In the genomic region with DNA sequence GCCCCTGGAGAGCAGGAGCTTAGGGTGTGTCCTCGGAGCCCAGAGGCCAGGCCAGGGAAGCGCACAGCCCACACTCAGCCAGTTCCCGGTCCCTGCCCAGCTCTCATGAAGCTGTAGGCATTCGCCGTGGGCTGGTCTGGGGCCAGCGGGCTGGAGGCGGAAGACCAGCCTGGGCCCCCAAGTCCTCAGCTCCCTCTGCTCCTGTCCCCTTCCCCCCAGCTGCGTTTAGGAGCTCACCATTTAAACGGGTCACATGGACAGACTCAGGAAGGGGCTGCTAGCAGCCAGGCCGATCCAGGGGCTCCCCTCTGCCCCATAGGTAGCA, we compare ENCODE assay signal across 19 cellular contexts. TPM values are rescaled to one million over a fixed set of nuclear protein-coding genes. Genes with fewer than 3 reads are reported as not detected.
DNase-seq lines count a peak whose midpoint lies in the region; ATAC-seq and TF ChIP-seq lines count a peak whose summit lies in the region.
"Had no signal": no experiment of that assay in that cellular context is flagged by ENCODE, and none has a peak within 500 bp of the region (broad histone marks: within the 10 kb centered on the region; RNA-seq: fewer than 3 reads in every experiment).

No MANE protein-coding gene starts in this region.

- TF ChIP-seq CTCF in RWPE2 (IDR thresholded peaks at IDR 0.05; ENCODE audit: poor library complexity, severe bottlenecking) (no peak), fibroblast of lung (conservative IDR thresholded peaks at IDR 0.05 in 1 of 2, IDR thresholded peaks at IDR 0.05 in 1 of 2; ENCODE audit: low read depth in 1 of 2, low read length in 2 of 2) (no peak)

- H3K4me3 ChIP-seq in BLaER1 (no peak overlapping the region), RWPE2 (ENCODE audit: severe bottlenecking) (peak overlapping the region; percentile 7), fibroblast of lung (replicated peaks in 1 of 4; ENCODE audit: control extremely low read depth in 1 of 4, insufficient read depth in 1 of 4, low read depth in 3 of 4, low read length in 4 of 4) (no peak overlapping the region), skeletal muscle satellite cell (ENCODE audit: low read length) (peak overlapping the region; percentile 46)

- no peaks in the 10 kb centered on the region for H3K27me3 ChIP-seq in BLaER1
- no peaks in the 10 kb centered on the region for H3K27me3 ChIP-seq in RWPE2 (ENCODE audit: insufficient read depth, poor library complexity, severe bottlenecking)
- H3K27me3 ChIP-seq in fibroblast of lung (ENCODE audit: control insufficient read depth, insufficient read depth, low read length), result no peaks in the 10 kb centered on the region
- H3K27me3 ChIP-seq in skeletal muscle satellite cell (ENCODE audit: control insufficient read depth, insufficient read depth, low read length), result no peaks in the 10 kb centered on the region

- no peaks in the 10 kb centered on the region for H3K79me2 ChIP-seq in fibroblast of lung (ENCODE audit: control insufficient read depth, insufficient read depth, low read length)

- H3K4me2 ChIP-seq in BLaER1 (no peak overlapping the region), fibroblast of lung (ENCODE audit: extremely low read depth, insufficient read depth, low read length) (no peak overlapping the region), skeletal muscle satellite cell (ENCODE audit: low read length) (peak overlapping the region; percentile 60)

- ATAC-seq in RWPE2 (ENCODE audit: low read depth) (peak; percentile 6; the same call in 1 of the 3 replicates), GM21619 (IDR thresholded peaks at IDR 0.05; ENCODE audit: unreplicated experiment) (no peak), HG03095 (IDR thresholded peaks at IDR 0.05; ENCODE audit: unreplicated experiment) (no peak)
- ATAC-seq: naive thymus-derived CD4-positive, alpha-beta T cell had no signal

- H3K36me3 ChIP-seq in BLaER1 (peaks cover 89% of the 10 kb centered on the region), RWPE2 (ENCODE audit: low read depth) (no peaks in the 10 kb centered on the region), fibroblast of lung (ENCODE audit: control insufficient read depth, insufficient read depth, low read length) (peaks cover 22% of the 10 kb centered on the region), skeletal muscle satellite cell (ENCODE audit: insufficient read depth, low read length) (peaks cover 19% of the 10 kb centered on the region)

- H3K9ac ChIP-seq in BLaER1 (no peak overlapping the region), fibroblast of lung (ENCODE audit: insufficient read depth, low read length) (peak overlapping the region; percentile 23), skeletal muscle satellite cell (ENCODE audit: low read depth, low read length) (peak overlapping the region; percentile 53)

- H3K9me3 ChIP-seq in BLaER1, result no peaks in the 10 kb centered on the region
- no peaks in the 10 kb centered on the region for H3K9me3 ChIP-seq in RWPE2 (ENCODE audit: severe bottlenecking)
- H3K9me3 ChIP-seq in fibroblast of lung (ENCODE audit: control insufficient read depth, insufficient read depth, low read depth, low read length), result no peaks in the 10 kb centered on the region
- no peaks in the 10 kb centered on the region for H3K9me3 ChIP-seq in skeletal muscle satellite cell (replicated peaks; ENCODE audit: low read length)

- H3K27ac ChIP-seq in BLaER1 (peak overlapping the region; percentile 30; the same call in 1 of the 2 replicates), RWPE2 (ENCODE audit: poor library complexity, severe bottlenecking) (no peak overlapping the region), fibroblast of lung (ENCODE audit: insufficient read depth, low read length) (peak overlapping the region; percentile 61)

- H2AFZ ChIP-seq in fibroblast of lung (ENCODE audit: low read length), result no peak overlapping the region

- H4K20me1 ChIP-seq in BLaER1, result peaks cover 98% of the 10 kb centered on the region
- no peaks in the 10 kb centered on the region for H4K20me1 ChIP-seq in fibroblast of lung (ENCODE audit: control insufficient read depth, extremely low read depth, insufficient read depth, low read length)

- H3K4me1 ChIP-seq in BLaER1, result peaks cover 78% of the 10 kb centered on the region
- peaks cover 3% of the 10 kb centered on the region for H3K4me1 ChIP-seq in RWPE2 (ENCODE audit: insufficient read depth, poor library complexity, severe bottlenecking)
- H3K4me1 ChIP-seq in fibroblast of lung (ENCODE audit: control insufficient read depth, extremely low read depth, insufficient read depth, low read length), result peaks cover 22% of the 10 kb centered on the region
- H3K4me1 ChIP-seq in skeletal muscle satellite cell (ENCODE audit: control insufficient read depth, insufficient read depth, low read length), result peaks cover 41% of the 10 kb centered on the region

- DNase-seq in RWPE2 (ENCODE audit: low spot score) (no peak), fibroblast of lung (ENCODE audit: low read depth in 2 of 2) (no peak), NCI-H524 (lab: John Stamatoyannopoulos, UW) (no peak)
- DNase-seq in activated CD4-positive, alpha-beta T cell treated with anti-CD3 and anti-CD28 coated beads for 1 hour, result no peak
- DNase-seq: activated CD4-positive, CD25-positive, alpha-beta regulatory T cell treated with anti-CD3 and anti-CD28 coated beads, Interleukin-2, amount 50 U/mL, for 72 hours; activated T-cell treated with anti-CD3 and anti-CD28 coated beads for 4 hours; AML-193; DMS153; GOT3; naive thymus-derived CD4-positive, alpha-beta T cell; NCI-H1694 treated with DMSO at 0.1 percent for 48 hours; NCI-H510A treated with DMSO at 0.1 percent for 48 hours; stimulated activated CD4-positive, alpha-beta T cell treated with anti-CD3 and anti-CD28 coated beads, Interleukin-2, amount 100 ng/mL, for 48 hours had no signal

RNA-seq across cellular contexts. Expression of a gene that starts 17.4 kb away (rescaled TPM):
- total RNA-seq in fibroblast of lung, result 14.2 and 14.6 TPM in 2 replicates
- polyA plus RNA-seq in fibroblast of lung, result 5.8 and 7.4 TPM in 2 replicates
- polyA plus RNA-seq in fibroblast of lung (2012), result 19.1 and 21.3 TPM in 2 replicates
- 0.47 and 4.8 TPM in 2 replicates for polyA minus RNA-seq in fibroblast of lung (ENCODE audit: low replicate concordance)
- 7.6 and 10.3 TPM in 2 replicates for total RNA-seq in skeletal muscle satellite cell (2012; rRNA removed)

RNA-seq across cellular contexts. Expression of a gene that starts 18.8 kb away (rescaled TPM):
- total RNA-seq in fibroblast of lung, result 54.2 and 60.3 TPM in 2 replicates
- 15.8 and 17.2 TPM in 2 replicates for polyA plus RNA-seq in fibroblast of lung
- polyA plus RNA-seq in fibroblast of lung (2012), result 42.7 and 50.3 TPM in 2 replicates
- 18.7 and 34.0 TPM in 2 replicates for polyA minus RNA-seq in fibroblast of lung (ENCODE audit: low replicate concordance)
- 40.8 and 43.7 TPM in 2 replicates for total RNA-seq in skeletal muscle satellite cell (2012; rRNA removed)

RNA-seq across cellular contexts. Expression of a gene that starts 27.4 kb away (rescaled TPM):
- 1.0 and 3.3 TPM in 2 replicates for total RNA-seq in fibroblast of lung
- polyA plus RNA-seq in fibroblast of lung, result 0.16 and 0.69 TPM in 2 replicates
- polyA plus RNA-seq in fibroblast of lung (2012), result 0.75 and 1.6 TPM in 2 replicates
- polyA minus RNA-seq in fibroblast of lung (ENCODE audit: low replicate concordance), result 0.11 and 1.1 TPM in 2 replicates
- 1.3 TPM in 2 replicates for total RNA-seq in skeletal muscle satellite cell (2012; rRNA removed)

RNA-seq across cellular contexts. Expression of a gene that starts 42.2 kb away (rescaled TPM):
- total RNA-seq in fibroblast of lung, result not detected in 2 replicates
- polyA plus RNA-seq in fibroblast of lung, result under 0.01 TPM in 1 of 2 replicates, not detected in the other
- polyA plus RNA-seq in fibroblast of lung (2012), result not detected in 2 replicates
- not detected in 2 replicates for polyA minus RNA-seq in fibroblast of lung (ENCODE audit: low replicate concordance)
- under 0.01 TPM in 1 of 2 replicates, not detected in the other for total RNA-seq in skeletal muscle satellite cell (2012; rRNA removed)
- total RNA-seq: renal cortical epithelial cell; T-helper 1 cell treated with Interleukin-12 subunit alpha and Interleukin-12 subunit beta and Interleukin-4 antibody, amounts not matched to agents 30 ng/mL and 1 ng/mL, for 36 hours had no signal
- polyA plus RNA-seq: naive thymus-derived CD4-positive, alpha-beta T cell had no signal

RNA-seq across cellular contexts. Expression of a gene that starts 53.9 kb away (rescaled TPM):
- total RNA-seq in fibroblast of lung, result 3.8 and 4.9 TPM in 2 replicates
- polyA plus RNA-seq in fibroblast of lung, result 1.8 and 2.4 TPM in 2 replicates
- 4.3 and 4.9 TPM in 2 replicates for polyA plus RNA-seq in fibroblast of lung (2012)
- 2.6 and 3.1 TPM in 2 replicates for polyA minus RNA-seq in fibroblast of lung (ENCODE audit: low replicate concordance)
- total RNA-seq in skeletal muscle satellite cell (2012; rRNA removed), result 16.4 and 19.0 TPM in 2 replicates

Comparison
In these comparisons a context has a peak if more than half of its experiments do, and no peak if none do; other contexts are left out.
1. H3K4me3 ChIP-seq: peak in RWPE2 (single experiment) and skeletal muscle satellite cell (single experiment); none in BLaER1 (single experiment) and fibroblast of lung (0 of 4).